Comparison of ENCODE assay signal across 8 cellular contexts in the genomic region with DNA sequence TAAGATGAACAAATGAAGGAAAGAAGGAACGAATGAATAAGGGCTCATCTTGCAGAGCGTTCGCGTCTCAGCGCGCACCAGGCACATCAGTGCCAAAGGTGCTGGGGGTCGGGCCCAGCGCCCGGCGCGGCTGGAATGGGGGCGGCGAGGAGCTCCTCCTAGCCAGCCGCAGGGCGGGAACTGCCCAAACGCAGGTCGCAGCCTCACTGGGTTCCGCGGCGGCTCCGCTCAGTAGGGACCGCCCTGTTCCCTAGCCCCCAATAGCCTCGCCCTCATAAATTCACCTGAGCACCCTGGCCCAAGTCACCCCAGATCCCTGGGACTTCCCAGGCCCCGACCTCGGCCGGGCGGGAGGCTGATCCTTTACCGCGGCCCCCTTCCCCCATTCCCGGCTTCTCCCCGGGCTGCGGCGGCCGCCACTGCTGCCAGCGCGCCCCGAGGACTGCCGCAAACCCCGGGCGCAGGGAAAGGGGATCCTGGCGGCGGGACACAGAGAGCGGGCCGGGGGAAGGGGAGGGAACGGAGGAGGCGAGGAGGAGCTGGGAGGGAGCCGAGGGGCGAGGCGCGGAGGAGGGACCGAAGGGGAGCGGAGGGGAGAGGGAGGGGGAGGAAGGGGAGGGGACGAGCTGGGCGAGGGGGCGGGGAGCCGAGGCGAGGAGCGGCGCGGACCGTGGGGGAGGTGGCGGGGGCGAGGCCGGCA. TPM values are rescaled to one million over a fixed set of nuclear protein-coding genes. Genes with fewer than 3 reads are reported as not detected.
DNase-seq lines count a peak whose midpoint lies in the region; ATAC-seq and TF ChIP-seq lines count a peak whose summit lies in the region.

No MANE protein-coding gene starts in this region.

- H3K4me3 Mint-ChIP-seq in type B pancreatic cell, result peak overlapping the region; percentile 87

- no peak for TF ChIP-seq CTCF in body of pancreas (IDR thresholded peaks at IDR 0.05)
- no peak for TF ChIP-seq CTCF in type B pancreatic cell (conservative IDR thresholded peaks at IDR 0.05)

- H4K91ac ChIP-seq in mesenchymal stem cell (ENCODE audit: low read length), result no peak overlapping the region

- H2AFZ ChIP-seq in mesenchymal stem cell (ENCODE audit: low read depth, low read length), result no peak overlapping the region

- intact Hi-C loops in body of pancreas (cut with DNase I), result no loop called here

- no peak overlapping the region for H3K9ac ChIP-seq in mesenchymal stem cell (ENCODE audit: low read length)

- no peak overlapping the region for H3K14ac ChIP-seq in mesenchymal stem cell (ENCODE audit: low read length in 2 of 2)

- H3K4ac ChIP-seq in mesenchymal stem cell (ENCODE audit: low read depth in 1 of 2, low read length in 2 of 2), result no peak overlapping the region

- 0 to 1% methylated on average over 15 to 51 of the region's 64 CpGs for WGBS in body of pancreas, 2 donors
- WGBS in mesenchymal stem cell, result 1% methylated on average over 46 of the region's 64 CpGs

- TF ChIP-seq POLR2A in body of pancreas (IDR thresholded peaks at IDR 0.05), result no peak

- no peak overlapping the region for H2BK12ac ChIP-seq in mesenchymal stem cell (ENCODE audit: low read length in 2 of 2)

- H3K9me3 ChIP-seq in body of pancreas, result no peaks in the 10 kb centered on the region
- H3K9me3 ChIP-seq in mesenchymal stem cell (ENCODE audit: control insufficient read depth, low read length), result no peaks in the 10 kb centered on the region

- ATAC-seq in body of pancreas (peak; percentile 12), HG03571 (IDR thresholded peaks at IDR 0.05; ENCODE audit: unreplicated experiment) (no peak), HG03442 (IDR thresholded peaks at IDR 0.05; ENCODE audit: unreplicated experiment) (no peak)

- no peak overlapping the region for H3K27ac Mint-ChIP-seq in type B pancreatic cell

- peaks cover 83% of the 10 kb centered on the region for H3K27me3 Mint-ChIP-seq in type B pancreatic cell

- H3K4me3 ChIP-seq in body of pancreas (peak overlapping the region; percentile 28 to 31), mesenchymal stem cell (ENCODE audit: insufficient read depth in 1 of 2, low read depth in 1 of 2, low read length in 2 of 2) (peak overlapping the region in 1 of 2 experiments; percentile 43)

- no peak overlapping the region for H3K18ac ChIP-seq in mesenchymal stem cell (ENCODE audit: low read depth in 1 of 2, low read length in 2 of 2)

- no peak overlapping the region for H4K8ac ChIP-seq in mesenchymal stem cell (ENCODE audit: low read length)

- peaks cover 0 to 31% of the 10 kb centered on the region in 2 donors for H3K27me3 ChIP-seq in body of pancreas
- H3K27me3 ChIP-seq in mesenchymal stem cell (ENCODE audit: control insufficient read depth in 1 of 2, insufficient read depth in 1 of 2, low read length in 2 of 2), result peaks cover 89 to 91% of the 10 kb centered on the region in 2 experiments

- no peak overlapping the region for H2BK15ac ChIP-seq in mesenchymal stem cell (ENCODE audit: low read depth, poor library complexity, severe bottlenecking)

- H3K4me1 ChIP-seq in body of pancreas, result peaks cover 24% of the 10 kb centered on the region
- H3K4me1 ChIP-seq in mesenchymal stem cell (ENCODE audit: control insufficient read depth, insufficient read depth, low read depth, low read length), result peaks cover 20% of the 10 kb centered on the region

- H2BK120ac ChIP-seq in mesenchymal stem cell (ENCODE audit: low read depth, low read length), result no peak overlapping the region

- H3K27ac ChIP-seq in body of pancreas (no peak overlapping the region), mesenchymal stem cell (ENCODE audit: low read length, poor library complexity, severe bottlenecking) (no peak overlapping the region)

- H2BK5ac ChIP-seq in mesenchymal stem cell (ENCODE audit: low read depth, low read length, poor library complexity, severe bottlenecking), result no peak overlapping the region

- no peak overlapping the region for H3K23ac ChIP-seq in mesenchymal stem cell (ENCODE audit: low read length in 2 of 2)

- H3K79me1 ChIP-seq in mesenchymal stem cell (replicated peaks; ENCODE audit: low read length, poor library complexity, severe bottlenecking), result no peaks in the 10 kb centered on the region

- H3K36me3 Mint-ChIP-seq in type B pancreatic cell, result no peaks in the 10 kb centered on the region

- peak; percentile 8 for DNase-seq in COR-L47 (lab: John Stamatoyannopoulos, UW)
- DNase-seq in NCI-H1694 (lab: John Stamatoyannopoulos, UW), result peak; percentile 57
- DNase-seq in body of pancreas, result no peak
- DNase-seq in mesenchymal stem cell, result no peak
- DNase-seq in type B pancreatic cell (ENCODE audit: extremely low spot score, unreplicated experiment), result no peak
- no peak for DNase-seq in GF-D8 (lab: John Stamatoyannopoulos, UW)

- H3K4me1 Mint-ChIP-seq in type B pancreatic cell (ENCODE audit: unreplicated experiment), result no peaks in the 10 kb centered on the region

- H3K36me3 ChIP-seq in body of pancreas (replicated peaks in 1 of 2; ENCODE audit: insufficient read depth in 1 of 2, low read depth in 2 of 2) (no peaks in the 10 kb centered on the region), mesenchymal stem cell (ENCODE audit: control insufficient read depth in 1 of 2, insufficient read depth in 2 of 2, low read depth in 1 of 2, low read length in 2 of 2) (no peaks in the 10 kb centered on the region)

- no peak overlapping the region for H2AK5ac ChIP-seq in mesenchymal stem cell (ENCODE audit: low read length, severe bottlenecking)

- H3K4me2 ChIP-seq in mesenchymal stem cell (ENCODE audit: low read length, poor library complexity, severe bottlenecking), result peak overlapping the region; percentile 84

- H3K9me3 Mint-ChIP-seq in type B pancreatic cell, result no peaks in the 10 kb centered on the region

RNA-seq across cellular contexts. Expression of a gene that starts 0.4 kb away (rescaled TPM):
- total RNA-seq in body of pancreas, result not detected
- polyA plus RNA-seq in mesenchymal stem cell (2013, experiment 1 of 2), result not detected
- not detected for polyA plus RNA-seq in mesenchymal stem cell (2013, experiment 2 of 2)
- 0.17 and 0.43 TPM in 2 replicates for total RNA-seq in type B pancreatic cell (ENCODE audit: low replicate concordance)

Comparison
In these comparisons a context has a peak if more than half of its experiments do, and no peak if none do; other contexts are left out.
1. DNase-seq: peak in COR-L47 (single experiment) and NCI-H1694 (single experiment); none in body of pancreas (0 of 4), mesenchymal stem cell (single experiment), type B pancreatic cell (single experiment) and GF-D8 (single experiment).